Comparison of ENCODE assay signal across 1 cellular context in the genomic region with DNA sequence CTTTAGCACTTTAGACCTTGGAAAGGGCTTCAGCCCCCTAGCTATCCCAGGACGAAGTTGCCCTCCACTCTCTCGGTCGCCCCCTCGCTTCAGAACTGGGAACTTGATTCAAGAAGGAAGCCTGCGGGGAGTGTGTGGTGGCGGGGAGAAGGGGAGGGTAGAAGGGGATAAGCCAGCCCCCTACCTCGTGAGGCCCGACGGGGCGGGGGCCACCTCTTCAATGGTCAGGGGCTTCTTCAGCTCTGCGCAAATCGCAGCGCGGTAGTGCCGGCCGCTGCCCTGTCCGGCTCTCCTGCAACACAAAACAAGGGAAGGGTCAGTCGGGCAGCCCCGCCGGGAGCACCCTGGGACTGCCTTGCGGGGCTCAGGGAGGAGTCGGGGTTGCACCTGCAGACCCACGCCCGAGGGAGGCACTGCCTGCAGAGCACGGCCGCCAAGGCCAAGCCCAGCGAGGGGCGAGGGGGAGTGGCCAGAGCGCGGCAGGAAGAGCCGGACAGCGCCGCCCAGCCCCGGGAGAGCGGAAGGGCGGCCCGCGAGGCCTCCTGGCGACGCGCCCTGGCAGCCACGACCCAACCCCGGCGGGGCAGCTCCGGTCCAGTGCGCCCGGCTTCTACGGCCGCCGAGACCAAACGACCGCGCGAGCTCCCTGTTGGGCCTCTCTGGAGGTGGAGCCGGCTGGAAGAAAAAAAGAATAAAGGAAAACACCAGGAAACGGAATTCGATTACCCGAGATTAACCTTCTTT.
TF ChIP-seq lines count a peak whose summit lies in the region.

No MANE protein-coding gene starts in this region.

TF ChIP-seq in GM12878, 131 proteins besides CTCF, POLR2A, EP300 and RAD21 (continued from another document):
- TF ChIP-seq, protein P1, sequence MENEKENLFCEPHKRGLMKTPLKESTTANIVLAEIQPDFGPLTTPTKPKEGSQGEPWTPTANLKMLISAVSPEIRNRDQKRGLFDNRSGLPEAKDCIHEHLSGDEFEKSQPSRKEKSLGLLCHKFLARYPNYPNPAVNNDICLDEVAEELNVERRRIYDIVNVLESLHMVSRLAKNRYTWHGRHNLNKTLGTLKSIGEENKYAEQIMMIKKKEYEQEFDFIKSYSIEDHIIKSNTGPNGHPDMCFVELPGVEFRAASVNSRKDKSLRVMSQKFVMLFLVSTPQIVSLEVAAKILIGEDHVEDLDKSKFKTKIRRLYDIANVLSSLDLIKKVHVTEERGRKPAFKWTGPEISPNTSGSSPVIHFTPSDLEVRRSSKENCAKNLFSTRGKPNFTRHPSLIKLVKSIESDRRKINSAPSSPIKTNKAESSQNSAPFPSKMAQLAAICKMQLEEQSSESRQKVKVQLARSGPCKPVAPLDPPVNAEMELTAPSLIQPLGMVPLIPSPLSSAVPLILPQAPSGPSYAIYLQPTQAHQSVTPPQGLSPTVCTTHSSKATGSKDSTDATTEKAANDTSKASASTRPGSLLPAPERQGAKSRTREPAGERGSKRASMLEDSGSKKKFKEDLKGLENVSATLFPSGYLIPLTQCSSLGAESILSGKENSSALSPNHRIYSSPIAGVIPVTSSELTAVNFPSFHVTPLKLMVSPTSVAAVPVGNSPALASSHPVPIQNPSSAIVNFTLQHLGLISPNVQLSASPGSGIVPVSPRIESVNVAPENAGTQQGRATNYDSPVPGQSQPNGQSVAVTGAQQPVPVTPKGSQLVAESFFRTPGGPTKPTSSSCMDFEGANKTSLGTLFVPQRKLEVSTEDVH (IDR thresholded peaks at IDR 0.05; ENCODE audit: low read depth, partially characterized antibody), result no peak
